ENCODE assay signal across 24 cellular contexts in the genomic region with DNA sequence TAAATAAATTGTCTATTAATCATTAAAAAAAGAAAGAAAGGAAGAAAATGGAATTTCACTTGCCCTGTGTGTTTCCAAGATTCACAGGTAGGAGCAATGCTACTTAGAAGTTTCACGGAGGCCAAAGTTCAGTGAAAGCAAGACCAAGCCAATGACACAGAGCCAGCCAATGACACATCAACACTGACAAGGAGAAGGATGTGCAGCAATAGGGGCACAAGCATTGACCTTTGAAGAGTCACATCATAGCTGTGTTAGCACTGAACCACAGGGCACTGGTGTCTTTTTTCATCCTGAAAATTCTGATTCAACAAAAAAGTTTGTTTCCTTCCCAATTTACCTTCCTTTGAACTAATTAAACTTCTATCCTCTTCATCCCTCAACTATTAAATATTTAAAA.
"Had no signal": no experiment of that assay in that cellular context is flagged by ENCODE, and none has a peak within 500 bp of the region (broad histone marks: within the 10 kb centered on the region; RNA-seq: fewer than 3 reads in every experiment).

No MANE protein-coding gene starts in this region.

- ATAC-seq: foreskin keratinocyte, gastroesophageal sphincter, heart left ventricle, left cardiac atrium, left lung, left ventricle myocardium superior, lower lobe of right lung had no signal

- H3K4me3 ChIP-seq: coronary artery, dorsolateral prefrontal cortex, esophagus muscularis mucosa, gastroesophageal sphincter, heart left ventricle, hepatocyte, left lung, lower lobe of right lung had no signal

- H3K4me2 ChIP-seq: hepatocyte had no signal

- FAIRE-seq: colon, endothelial cell of umbilical vein, frontal cortex, kidney had no signal

- H3K79me2 ChIP-seq: hepatocyte had no signal

- H3K36me3 ChIP-seq: esophagus muscularis mucosa, gastroesophageal sphincter, heart left ventricle, left lung, lower lobe of right lung had no signal

- H3K27ac ChIP-seq: coronary artery, dorsolateral prefrontal cortex, esophagus muscularis mucosa, foreskin keratinocyte, gastroesophageal sphincter, heart left ventricle, hepatocyte, left lung, lower lobe of right lung had no signal

- H3K27me3 ChIP-seq: dorsolateral prefrontal cortex, esophagus muscularis mucosa, foreskin keratinocyte, gastroesophageal sphincter, heart left ventricle, hepatocyte, left lung had no signal

- H3K4me1 ChIP-seq: esophagus muscularis mucosa, foreskin keratinocyte, gastroesophageal sphincter, heart left ventricle, left lung, lower lobe of right lung had no signal

- DNase-seq: dermis blood vessel endothelial cell; dorsolateral prefrontal cortex; effector CD4-positive, alpha-beta T cell; effector memory CD4-positive, alpha-beta T cell; foreskin keratinocyte; heart left ventricle; hypothalamus; immature natural killer cell; islet precursor cell; kidney; kidney glomerular epithelial cell; left cardiac atrium; left lung; left ventricle myocardium superior; lower lobe of right lung; mesenchymal stem cell; midbrain had no signal

- H2AFZ ChIP-seq: hepatocyte had no signal

- H3K9me3 ChIP-seq: esophagus muscularis mucosa, gastroesophageal sphincter, heart left ventricle, left lung, lower lobe of right lung had no signal
